In genomic region chr15:31296304-31297220, GRCh38 we compare ENCODE assay signal across 1 cellular context.
A peak's percentile ranks its signal among the peaks of the same experiment; 100 is the strongest.
TF ChIP-seq lines count a peak whose summit lies in the region.

No MANE protein-coding gene starts in this region.

TF ChIP-seq in HepG2, 621 proteins besides CTCF, POLR2A, EP300 and RAD21 (continued from another document and continues in another):
- TF ChIP-seq CEBPZ (IDR thresholded peaks at IDR 0.05; ENCODE audit: low read length) (no peak), ZFP36 (IDR thresholded peaks at IDR 0.05; ENCODE audit: borderline replicate concordance, low read depth, low read length, partially characterized antibody) (no peak), SALL1 (CRISPR knock-in tag; IDR thresholded peaks at IDR 0.05) (peak; percentile 100), ZBTB42 (CRISPR knock-in tag; IDR thresholded peaks at IDR 0.05) (no peak), POGZ (CRISPR knock-in tag; IDR thresholded peaks at IDR 0.05) (peak; percentile 78), HOXA5 (CRISPR knock-in tag; IDR thresholded peaks at IDR 0.05) (peak; percentile 87), TRAFD1 (CRISPR knock-in tag; IDR thresholded peaks at IDR 0.05; ENCODE audit: borderline replicate concordance) (no peak), HMG20B (CRISPR knock-in tag; conservative IDR thresholded peaks at IDR 0.05) (peak; percentile 93), RFXANK (CRISPR knock-in tag; IDR thresholded peaks at IDR 0.05) (peak; percentile 61; the same call in 1 of the 2 replicates), TP53 (CRISPR knock-in tag; conservative IDR thresholded peaks at IDR 0.05) (no peak), ZNF816 (CRISPR knock-in tag; IDR thresholded peaks at IDR 0.05; ENCODE audit: borderline replicate concordance) (no peak; the same call in 1 of the 2 replicates), KLF6 (CRISPR knock-in tag; IDR thresholded peaks at IDR 0.05) (peak; percentile 80; the same call in 1 of the 2 replicates), GPN1 (CRISPR knock-in tag; IDR thresholded peaks at IDR 0.05; ENCODE audit: borderline replicate concordance) (no peak), ZNF18 (CRISPR knock-in tag; IDR thresholded peaks at IDR 0.05; ENCODE audit: insufficient replicate concordance) (no peak), CEBPB (IDR thresholded peaks at IDR 0.05; ENCODE audit: borderline replicate concordance, low read depth, low read length) (peak; percentile 99), ZNF510 (CRISPR knock-in tag; IDR thresholded peaks at IDR 0.05; ENCODE audit: low read depth) (0 out of 2 replicates have a peak, but pooled peaks have one; percentile 61), ZNF775 (CRISPR knock-in tag; IDR thresholded peaks at IDR 0.05; ENCODE audit: borderline replicate concordance) (no peak), ZNF704 (CRISPR knock-in tag; IDR thresholded peaks at IDR 0.05; ENCODE audit: borderline replicate concordance) (no peak), PHF8 (CRISPR knock-in tag; IDR thresholded peaks at IDR 0.05) (no peak), YY1 (IDR thresholded peaks at IDR 0.05; ENCODE audit: insufficient read depth, insufficient replicate concordance, low read depth, low read length) (peak; percentile 55), ARNTL (CRISPR knock-in tag; IDR thresholded peaks at IDR 0.05) (peak; percentile 84; the same call in 1 of the 2 replicates), CBX5 (CRISPR knock-in tag; IDR thresholded peaks at IDR 0.05; ENCODE audit: borderline replicate concordance) (peak; percentile 89; the same call in 1 of the 2 replicates), HBP1 (CRISPR knock-in tag; IDR thresholded peaks at IDR 0.05; ENCODE audit: low read depth) (peak; percentile 71; the same call in 1 of the 2 replicates), CAMTA2 (CRISPR knock-in tag; IDR thresholded peaks at IDR 0.05; ENCODE audit: borderline replicate concordance) (no peak), ZNF280B (CRISPR knock-in tag; IDR thresholded peaks at IDR 0.05; ENCODE audit: borderline replicate concordance) (no peak), ZNF17 (CRISPR knock-in tag; IDR thresholded peaks at IDR 0.05) (peak; percentile 33; the same call in 1 of the 2 replicates), ZC3H13 (CRISPR knock-in tag; IDR thresholded peaks at IDR 0.05) (no peak), GLMP (CRISPR knock-in tag; IDR thresholded peaks at IDR 0.05; ENCODE audit: borderline replicate concordance) (no peak), TMF1 (CRISPR knock-in tag; IDR thresholded peaks at IDR 0.05; ENCODE audit: low read depth) (no peak), ZNF282 (IDR thresholded peaks at IDR 0.05; ENCODE audit: partially characterized antibody) (no peak), CHD2 (IDR thresholded peaks at IDR 0.05; ENCODE audit: low read depth, low read length) (no peak), POLR2AphosphoS5 (IDR thresholded peaks at IDR 0.05; ENCODE audit: low read depth, low read length) (peak; percentile 45; the same call in 1 of the 2 replicates), FLYWCH1 (CRISPR knock-in tag; IDR thresholded peaks at IDR 0.05) (no peak), FOXA3 (CRISPR knock-in tag; IDR thresholded peaks at IDR 0.05) (peak; percentile 99), ZSCAN22 (CRISPR knock-in tag; IDR thresholded peaks at IDR 0.05) (no peak), SRSF4 (IDR thresholded peaks at IDR 0.05; ENCODE audit: low read depth, low read length, poor library complexity, severe bottlenecking) (no peak), LBX2 (CRISPR knock-in tag; IDR thresholded peaks at IDR 0.05; ENCODE audit: borderline replicate concordance) (no peak), SKIL (CRISPR knock-in tag; IDR thresholded peaks at IDR 0.05; ENCODE audit: borderline replicate concordance) (peak; percentile 89), GATAD1 (CRISPR knock-in tag; IDR thresholded peaks at IDR 0.05) (peak; percentile 55; the same call in 1 of the 2 replicates), JUN (CRISPR knock-in tag; IDR thresholded peaks at IDR 0.05) (no peak), CHD4 (IDR thresholded peaks at IDR 0.05; ENCODE audit: borderline replicate concordance, low read length) (no peak), ZFP36L1 (CRISPR knock-in tag; IDR thresholded peaks at IDR 0.05) (0 out of 2 replicates have a peak, but pooled peaks have one; percentile 59), SNAPC2 (CRISPR knock-in tag; IDR thresholded peaks at IDR 0.05) (peak; percentile 49; the same call in 1 of the 2 replicates), CBFB (CRISPR knock-in tag; IDR thresholded peaks at IDR 0.05) (peak; percentile 71; the same call in 1 of the 2 replicates), ZIK1 (CRISPR knock-in tag; IDR thresholded peaks at IDR 0.05; ENCODE audit: borderline replicate concordance, low read depth) (peak; percentile 66; the same call in 1 of the 2 replicates), EZH2 (conservative IDR thresholded peaks at IDR 0.05; ENCODE audit: low read depth, low read length) (no peak), HOMEZ (CRISPR knock-in tag; IDR thresholded peaks at IDR 0.05; ENCODE audit: low read depth) (peak; percentile 76)
